Comparison of ENCODE assay signal across 1 cellular context in the genomic region with DNA sequence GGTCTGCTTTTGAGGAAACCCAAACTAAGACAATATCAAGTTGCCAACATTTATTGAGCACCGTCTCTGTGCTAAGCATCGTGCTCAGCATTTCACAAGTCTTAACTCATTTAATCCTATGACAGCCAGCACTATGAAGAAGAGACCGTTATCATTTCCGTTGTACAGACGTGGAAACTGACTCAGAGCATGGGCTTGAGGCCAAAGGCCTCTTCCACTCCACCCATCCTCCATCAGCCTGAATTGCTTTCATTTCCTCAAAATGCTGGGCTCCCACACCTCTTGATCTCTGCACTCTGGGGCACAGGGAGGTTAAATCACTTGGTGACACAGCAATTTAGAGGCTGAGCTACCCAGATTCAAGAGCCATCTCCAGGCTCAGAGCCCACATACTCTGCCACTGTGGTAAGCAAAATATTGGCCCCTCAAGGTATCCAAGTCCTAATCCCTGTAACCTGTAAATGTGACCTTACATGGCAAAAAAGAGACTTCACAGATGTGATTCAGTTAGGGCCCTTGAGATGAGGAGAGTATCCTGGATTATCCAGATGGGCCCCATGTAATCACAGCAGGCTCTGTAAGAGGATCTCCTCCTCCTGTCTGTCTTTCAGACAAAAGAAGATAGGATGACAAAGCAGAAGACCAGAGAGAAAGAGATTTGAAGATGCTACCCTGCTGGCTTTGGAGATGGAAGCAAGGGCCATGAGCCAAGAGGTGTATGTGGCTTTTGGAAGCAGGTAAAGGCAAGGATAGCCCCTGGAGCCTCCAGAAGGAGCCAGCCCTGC.
TF ChIP-seq lines count a peak whose summit lies in the region.

No MANE protein-coding gene starts in this region.

TF ChIP-seq in HepG2, 621 proteins besides CTCF, POLR2A, EP300 and RAD21 (continued from another document and continues in another):
- TF ChIP-seq SALL1 (CRISPR knock-in tag; IDR thresholded peaks at IDR 0.05) (peak; percentile 46; the same call in 1 of the 2 replicates), SSRP1 (CRISPR knock-in tag; IDR thresholded peaks at IDR 0.05) (no peak), ADNP (CRISPR knock-in tag; IDR thresholded peaks at IDR 0.05) (no peak), IKZF4 (CRISPR knock-in tag; IDR thresholded peaks at IDR 0.05; ENCODE audit: borderline replicate concordance, low read depth, not compliant biosample characterization) (no peak), KDM2A (CRISPR knock-in tag; IDR thresholded peaks at IDR 0.05; ENCODE audit: borderline replicate concordance, low read depth) (no peak), BORCS8-MEF2B (CRISPR knock-in tag; IDR thresholded peaks at IDR 0.05) (no peak), MIXL1 (CRISPR knock-in tag; IDR thresholded peaks at IDR 0.05) (peak; percentile 44; the same call in 1 of the 2 replicates), PCBP2 (optimal IDR thresholded peaks at IDR 0.05; ENCODE audit: low read depth, low read length, poor library complexity, severe bottlenecking) (no peak), ATF7 (IDR thresholded peaks at IDR 0.05) (no peak), ATF7 (CRISPR knock-in tag; IDR thresholded peaks at IDR 0.05) (no peak), NFYB (CRISPR knock-in tag; IDR thresholded peaks at IDR 0.05) (0 out of 2 replicates have a peak, but pooled peaks have one; percentile 16), ZNF432 (CRISPR knock-in tag; IDR thresholded peaks at IDR 0.05; ENCODE audit: borderline replicate concordance) (no peak), ZBTB4 (CRISPR knock-in tag; IDR thresholded peaks at IDR 0.05; ENCODE audit: borderline replicate concordance) (no peak), XRCC5 (optimal IDR thresholded peaks at IDR 0.05; ENCODE audit: low read length) (peak; percentile 52), ZKSCAN5 (CRISPR knock-in tag; IDR thresholded peaks at IDR 0.05) (no peak), ZSCAN25 (CRISPR knock-in tag; IDR thresholded peaks at IDR 0.05) (no peak), GFI1 (CRISPR knock-in tag; IDR thresholded peaks at IDR 0.05; ENCODE audit: borderline replicate concordance) (peak; percentile 76), ARHGAP35 (CRISPR knock-in tag; IDR thresholded peaks at IDR 0.05; ENCODE audit: borderline replicate concordance) (no peak), ZNF644 (CRISPR knock-in tag; IDR thresholded peaks at IDR 0.05; ENCODE audit: low read depth) (peak; percentile 49; the same call in 1 of the 2 replicates), MED13 (CRISPR knock-in tag; IDR thresholded peaks at IDR 0.05) (no peak), ZNF143 (CRISPR knock-in tag; IDR thresholded peaks at IDR 0.05) (no peak), KLF16 (CRISPR knock-in tag; IDR thresholded peaks at IDR 0.05) (no peak), ZNF451 (CRISPR knock-in tag; IDR thresholded peaks at IDR 0.05) (no peak), ZNF646 (CRISPR knock-in tag; IDR thresholded peaks at IDR 0.05) (no peak)
- TF ChIP-seq, protein P1, sequence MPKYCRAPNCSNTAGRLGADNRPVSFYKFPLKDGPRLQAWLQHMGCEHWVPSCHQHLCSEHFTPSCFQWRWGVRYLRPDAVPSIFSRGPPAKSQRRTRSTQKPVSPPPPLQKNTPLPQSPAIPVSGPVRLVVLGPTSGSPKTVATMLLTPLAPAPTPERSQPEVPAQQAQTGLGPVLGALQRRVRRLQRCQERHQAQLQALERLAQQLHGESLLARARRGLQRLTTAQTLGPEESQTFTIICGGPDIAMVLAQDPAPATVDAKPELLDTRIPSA (CRISPR knock-in tag; IDR thresholded peaks at IDR 0.05; ENCODE audit: borderline replicate concordance) = no peak
- TF ChIP-seq, protein P2, sequence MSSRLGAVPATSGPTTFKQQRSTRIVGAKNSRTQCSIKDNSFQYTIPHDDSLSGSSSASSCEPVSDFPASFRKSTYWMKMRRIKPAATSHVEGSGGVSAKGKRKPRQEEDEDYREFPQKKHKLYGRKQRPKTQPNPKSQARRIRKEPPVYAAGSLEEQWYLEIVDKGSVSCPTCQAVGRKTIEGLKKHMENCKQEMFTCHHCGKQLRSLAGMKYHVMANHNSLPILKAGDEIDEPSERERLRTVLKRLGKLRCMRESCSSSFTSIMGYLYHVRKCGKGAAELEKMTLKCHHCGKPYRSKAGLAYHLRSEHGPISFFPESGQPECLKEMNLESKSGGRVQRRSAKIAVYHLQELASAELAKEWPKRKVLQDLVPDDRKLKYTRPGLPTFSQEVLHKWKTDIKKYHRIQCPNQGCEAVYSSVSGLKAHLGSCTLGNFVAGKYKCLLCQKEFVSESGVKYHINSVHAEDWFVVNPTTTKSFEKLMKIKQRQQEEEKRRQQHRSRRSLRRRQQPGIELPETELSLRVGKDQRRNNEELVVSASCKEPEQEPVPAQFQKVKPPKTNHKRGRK (CRISPR knock-in tag; IDR thresholded peaks at IDR 0.05) = no peak
- TF ChIP-seq, protein P3, sequence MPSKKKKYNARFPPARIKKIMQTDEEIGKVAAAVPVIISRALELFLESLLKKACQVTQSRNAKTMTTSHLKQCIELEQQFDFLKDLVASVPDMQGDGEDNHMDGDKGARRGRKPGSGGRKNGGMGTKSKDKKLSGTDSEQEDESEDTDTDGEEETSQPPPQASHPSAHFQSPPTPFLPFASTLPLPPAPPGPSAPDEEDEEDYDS (CRISPR knock-in tag; IDR thresholded peaks at IDR 0.05) = no peak
- TF ChIP-seq, protein P4, sequence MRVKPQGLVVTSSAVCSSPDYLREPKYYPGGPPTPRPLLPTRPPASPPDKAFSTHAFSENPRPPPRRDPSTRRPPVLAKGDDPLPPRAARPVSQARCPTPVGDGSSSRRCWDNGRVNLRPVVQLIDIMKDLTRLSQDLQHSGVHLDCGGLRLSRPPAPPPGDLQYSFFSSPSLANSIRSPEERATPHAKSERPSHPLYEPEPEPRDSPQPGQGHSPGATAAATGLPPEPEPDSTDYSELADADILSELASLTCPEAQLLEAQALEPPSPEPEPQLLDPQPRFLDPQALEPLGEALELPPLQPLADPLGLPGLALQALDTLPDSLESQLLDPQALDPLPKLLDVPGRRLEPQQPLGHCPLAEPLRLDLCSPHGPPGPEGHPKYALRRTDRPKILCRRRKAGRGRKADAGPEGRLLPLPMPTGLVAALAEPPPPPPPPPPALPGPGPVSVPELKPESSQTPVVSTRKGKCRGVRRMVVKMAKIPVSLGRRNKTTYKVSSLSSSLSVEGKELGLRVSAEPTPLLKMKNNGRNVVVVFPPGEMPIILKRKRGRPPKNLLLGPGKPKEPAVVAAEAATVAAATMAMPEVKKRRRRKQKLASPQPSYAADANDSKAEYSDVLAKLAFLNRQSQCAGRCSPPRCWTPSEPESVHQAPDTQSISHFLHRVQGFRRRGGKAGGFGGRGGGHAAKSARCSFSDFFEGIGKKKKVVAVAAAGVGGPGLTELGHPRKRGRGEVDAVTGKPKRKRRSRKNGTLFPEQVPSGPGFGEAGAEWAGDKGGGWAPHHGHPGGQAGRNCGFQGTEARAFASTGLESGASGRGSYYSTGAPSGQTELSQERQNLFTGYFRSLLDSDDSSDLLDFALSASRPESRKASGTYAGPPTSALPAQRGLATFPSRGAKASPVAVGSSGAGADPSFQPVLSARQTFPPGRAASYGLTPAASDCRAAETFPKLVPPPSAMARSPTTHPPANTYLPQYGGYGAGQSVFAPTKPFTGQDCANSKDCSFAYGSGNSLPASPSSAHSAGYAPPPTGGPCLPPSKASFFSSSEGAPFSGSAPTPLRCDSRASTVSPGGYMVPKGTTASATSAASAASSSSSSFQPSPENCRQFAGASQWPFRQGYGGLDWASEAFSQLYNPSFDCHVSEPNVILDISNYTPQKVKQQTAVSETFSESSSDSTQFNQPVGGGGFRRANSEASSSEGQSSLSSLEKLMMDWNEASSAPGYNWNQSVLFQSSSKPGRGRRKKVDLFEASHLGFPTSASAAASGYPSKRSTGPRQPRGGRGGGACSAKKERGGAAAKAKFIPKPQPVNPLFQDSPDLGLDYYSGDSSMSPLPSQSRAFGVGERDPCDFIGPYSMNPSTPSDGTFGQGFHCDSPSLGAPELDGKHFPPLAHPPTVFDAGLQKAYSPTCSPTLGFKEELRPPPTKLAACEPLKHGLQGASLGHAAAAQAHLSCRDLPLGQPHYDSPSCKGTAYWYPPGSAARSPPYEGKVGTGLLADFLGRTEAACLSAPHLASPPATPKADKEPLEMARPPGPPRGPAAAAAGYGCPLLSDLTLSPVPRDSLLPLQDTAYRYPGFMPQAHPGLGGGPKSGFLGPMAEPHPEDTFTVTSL (CRISPR knock-in tag; IDR thresholded peaks at IDR 0.05; ENCODE audit: borderline replicate concordance) = peak; percentile 56; the same call in 1 of the 2 replicates
- TF ChIP-seq, protein P5, sequence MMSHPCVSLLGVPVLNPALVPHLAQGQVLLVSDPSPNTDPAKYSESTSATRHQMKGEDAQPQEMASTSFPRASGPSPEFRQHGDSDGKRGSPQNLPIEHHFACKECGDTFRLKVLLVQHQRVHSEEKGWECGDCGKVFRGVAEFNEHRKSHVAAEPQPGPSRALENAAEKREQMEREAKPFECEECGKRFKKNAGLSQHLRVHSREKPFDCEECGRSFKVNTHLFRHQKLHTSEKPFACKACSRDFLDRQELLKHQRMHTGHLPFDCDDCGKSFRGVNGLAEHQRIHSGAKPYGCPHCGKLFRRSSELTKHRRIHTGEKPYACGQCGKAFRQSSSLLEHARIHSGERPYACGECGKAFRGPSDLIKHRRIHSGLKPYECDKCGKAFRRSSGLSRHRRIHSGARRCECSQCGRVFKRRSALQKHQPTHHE (CRISPR knock-in tag; IDR thresholded peaks at IDR 0.05; ENCODE audit: borderline replicate concordance) = no peak
- TF ChIP-seq, protein P6, sequence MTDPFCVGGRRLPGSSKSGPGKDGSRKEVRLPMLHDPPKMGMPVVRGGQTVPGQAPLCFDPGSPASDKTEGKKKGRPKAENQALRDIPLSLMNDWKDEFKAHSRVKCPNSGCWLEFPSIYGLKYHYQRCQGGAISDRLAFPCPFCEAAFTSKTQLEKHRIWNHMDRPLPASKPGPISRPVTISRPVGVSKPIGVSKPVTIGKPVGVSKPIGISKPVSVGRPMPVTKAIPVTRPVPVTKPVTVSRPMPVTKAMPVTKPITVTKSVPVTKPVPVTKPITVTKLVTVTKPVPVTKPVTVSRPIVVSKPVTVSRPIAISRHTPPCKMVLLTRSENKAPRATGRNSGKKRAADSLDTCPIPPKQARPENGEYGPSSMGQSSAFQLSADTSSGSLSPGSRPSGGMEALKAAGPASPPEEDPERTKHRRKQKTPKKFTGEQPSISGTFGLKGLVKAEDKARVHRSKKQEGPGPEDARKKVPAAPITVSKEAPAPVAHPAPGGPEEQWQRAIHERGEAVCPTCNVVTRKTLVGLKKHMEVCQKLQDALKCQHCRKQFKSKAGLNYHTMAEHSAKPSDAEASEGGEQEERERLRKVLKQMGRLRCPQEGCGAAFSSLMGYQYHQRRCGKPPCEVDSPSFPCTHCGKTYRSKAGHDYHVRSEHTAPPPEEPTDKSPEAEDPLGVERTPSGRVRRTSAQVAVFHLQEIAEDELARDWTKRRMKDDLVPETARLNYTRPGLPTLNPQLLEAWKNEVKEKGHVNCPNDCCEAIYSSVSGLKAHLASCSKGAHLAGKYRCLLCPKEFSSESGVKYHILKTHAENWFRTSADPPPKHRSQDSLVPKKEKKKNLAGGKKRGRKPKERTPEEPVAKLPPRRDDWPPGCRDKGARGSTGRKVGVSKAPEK (CRISPR knock-in tag; IDR thresholded peaks at IDR 0.05; ENCODE audit: borderline replicate concordance) = 0 out of 2 replicates have a peak, but pooled peaks have one; percentile 50
